35 cellular contexts compared by ENCODE assay signal in genomic region chr12:122346054-122346453, GRCh38.
A peak's percentile ranks its signal among the peaks of the same experiment; 100 is the strongest.
DNase-seq lines count a peak whose midpoint lies in the region; ATAC-seq, FAIRE-seq and TF ChIP-seq lines count a peak whose summit lies in the region.
"Had no signal": no experiment of that assay in that cellular context is flagged by ENCODE, and none has a peak within 500 bp of the region (broad histone marks: within the 10 kb centered on the region; RNA-seq: fewer than 3 reads in every experiment).

No MANE protein-coding gene starts in this region.

- CTCF ChIA-PET in activated CD8-positive, alpha-beta memory T cell treated with anti-CD3 and anti-CD28 coated beads, Interleukin-2, amount 10 ng/mL, durations not matched to agents 7 days and 5 days (lab: Charles Lee): interaction anchor here (0.6 kb wide), 1 partner anchor 10 kb away, joined by 3 read pairs; no protein-coding TSS in a partner anchor
- CTCF ChIA-PET in HepG2 (lab: Yijun Ruan, JAX; ENCODE audit: low intra/inter-chr PET ratio, low total read pairs) (no interaction called here), K562 (lab: Yijun Ruan, JAX; ENCODE audit: low intra/inter-chr PET ratio) (no interaction called here)

- H2AFZ ChIP-seq in HepG2 (ENCODE audit: low read length): no peak overlapping the region
- no peak overlapping the region for H2AFZ ChIP-seq in K562 (ENCODE audit: low read depth, low read length)

- H3K36me3 ChIP-seq in HepG2 (replicated peaks in 1 of 2; ENCODE audit: control insufficient read depth in 1 of 2, insufficient read depth in 2 of 2, low read length in 2 of 2) (peaks cover 0 to 20% of the 10 kb centered on the region in 2 experiments; a peak in 2 of 5 replicates), right lobe of liver (peaks cover 0 to 11% (median 4%) of the 10 kb centered on the region in 4 donors), K562 (ENCODE audit: control insufficient read depth, insufficient read depth, low read length) (peaks cover 12% of the 10 kb centered on the region; the same call in 2 of the 3 replicates)
- H3K36me3 ChIP-seq: BE2C had no signal

- no peak for FAIRE-seq in HepG2 (lab: Jason Lieb, UNC)
- no peak for FAIRE-seq in K562 (lab: Jason Lieb, UNC)
- FAIRE-seq: A204.1, A549, D721Med had no signal

- no peaks in the 10 kb centered on the region for H3K9me1 ChIP-seq in K562 (ENCODE audit: control insufficient read depth, insufficient read depth, low read length)

- no peak overlapping the region for H3K9ac ChIP-seq in HepG2 (ENCODE audit: insufficient read depth, low read depth, low read length)
- H3K9ac ChIP-seq in K562 (ENCODE audit: insufficient read depth in 1 of 2, low read depth in 2 of 2, low read length in 2 of 2): no peak overlapping the region
- H3K9ac ChIP-seq: BLaER1; BLaER1 treated with 17β-estradiol and CSF1 and Interleukin-3, amounts not matched to agents 10 nM and 100 nM had no signal

- no TSS peak for BruUV-seq in HepG2 (replicated peaks; lab: Mats Ljungman, UMichigan)
- BruUV-seq in K562 (replicated peaks; lab: Mats Ljungman, UMichigan): no TSS peak

- H3K27ac ChIP-seq in HepG2 (ENCODE audit: extremely low read length, insufficient read depth, low read length) (no peak overlapping the region), right lobe of liver (no peak overlapping the region), K562 (ENCODE audit: extremely low read depth, low read depth, low read length) (no peak overlapping the region)
- H3K27ac ChIP-seq: 22Rv1; A549; BLaER1; BLaER1 treated with 17β-estradiol and CSF1 and Interleukin-3, amounts not matched to agents 10 nM and 100 nM; C4-2B had no signal

- H3K27me3 ChIP-seq in HepG2 (ENCODE audit: control insufficient read depth in 1 of 2, insufficient read depth in 2 of 2, low read length in 2 of 2) (no peaks in the 10 kb centered on the region), right lobe of liver (no peaks in the 10 kb centered on the region), K562 (ENCODE audit: control insufficient read depth in 2 of 2, insufficient read depth in 2 of 2, low read length in 2 of 2) (no peaks in the 10 kb centered on the region)
- H3K27me3 ChIP-seq: BE2C; BLaER1; BLaER1 treated with 17β-estradiol and CSF1 and Interleukin-3, amounts not matched to agents 10 nM and 100 nM had no signal

- H3K27ac Mint-ChIP-seq in activated CD8-positive, alpha-beta memory T cell treated with anti-CD3 and anti-CD28 coated beads, Interleukin-2, amount 10 ng/mL, durations not matched to agents 7 days and 5 days: peak overlapping the region; percentile 10
- H3K27ac Mint-ChIP-seq: B cell; CD14-positive monocyte; CD4-positive, alpha-beta T cell; CD8-positive, alpha-beta T cell had no signal

- TF ChIP-seq CTCF in HepG2 (CRISPR knock-in tag; IDR thresholded peaks at IDR 0.05): no peak
- no peak for TF ChIP-seq CTCF in right lobe of liver (IDR thresholded peaks at IDR 0.05)
- TF ChIP-seq CTCF in K562 (IDR thresholded peaks at IDR 0.05 in 2 of 3, conservative IDR thresholded peaks at IDR 0.05 in 1 of 3; ENCODE audit: insufficient read depth in 2 of 3, low read depth in 1 of 3, low read length in 3 of 3): no peak

- H4K20me1 ChIP-seq in HepG2 (ENCODE audit: insufficient read depth, low read length) (no peaks in the 10 kb centered on the region), K562 (replicated peaks; ENCODE audit: control insufficient read depth, insufficient read depth, low read length) (no peaks in the 10 kb centered on the region)
- H4K20me1 ChIP-seq: BLaER1; BLaER1 treated with 17β-estradiol and CSF1 and Interleukin-3, amounts not matched to agents 10 nM and 100 nM had no signal

- H3K4me1 Mint-ChIP-seq in activated CD8-positive, alpha-beta memory T cell treated with anti-CD3 and anti-CD28 coated beads, Interleukin-2, amount 10 ng/mL, durations not matched to agents 7 days and 5 days: no peaks in the 10 kb centered on the region
- H3K4me1 Mint-ChIP-seq: B cell; CD14-positive monocyte; CD4-positive, alpha-beta memory T cell; CD4-positive, CD25-positive, alpha-beta regulatory T cell; CD8-positive, alpha-beta memory T cell had no signal

- H3K4me2 ChIP-seq in HepG2 (ENCODE audit: low read depth, low read length) (no peak overlapping the region), K562 (ENCODE audit: insufficient read depth, low read length) (no peak overlapping the region)
- H3K4me2 ChIP-seq: A549; BLaER1; BLaER1 treated with 17β-estradiol and CSF1 and Interleukin-3, amounts not matched to agents 10 nM and 100 nM had no signal

- H3K9me3 Mint-ChIP-seq in activated CD8-positive, alpha-beta memory T cell treated with anti-CD3 and anti-CD28 coated beads, Interleukin-2, amount 10 ng/mL, durations not matched to agents 7 days and 5 days (ENCODE audit: low read depth): no peaks in the 10 kb centered on the region
- H3K9me3 Mint-ChIP-seq: CD14-positive monocyte; CD4-positive, alpha-beta memory T cell; CD4-positive, alpha-beta T cell; CD4-positive, CD25-positive, alpha-beta regulatory T cell; CD8-positive, alpha-beta memory T cell; CD8-positive, alpha-beta T cell had no signal

- H3K27me3 Mint-ChIP-seq in activated CD8-positive, alpha-beta memory T cell treated with anti-CD3 and anti-CD28 coated beads, Interleukin-2, amount 10 ng/mL, durations not matched to agents 7 days and 5 days: no peaks in the 10 kb centered on the region
- H3K27me3 Mint-ChIP-seq: B cell; CD4-positive, alpha-beta memory T cell; CD4-positive, alpha-beta T cell; CD4-positive, CD25-positive, alpha-beta regulatory T cell; CD8-positive, alpha-beta memory T cell had no signal

- H3K9me3 ChIP-seq in HepG2 (ENCODE audit: low read length) (no peaks in the 10 kb centered on the region), right lobe of liver (no peaks in the 10 kb centered on the region), K562 (replicated peaks; ENCODE audit: control insufficient read depth, insufficient read depth, low read depth, low read length) (no peaks in the 10 kb centered on the region)
- H3K9me3 ChIP-seq: A549; BE2C; BLaER1; BLaER1 treated with 17β-estradiol and CSF1 and Interleukin-3, amounts not matched to agents 10 nM and 100 nM; Caco-2 had no signal

- POLR2A ChIA-PET in HepG2 (lab: Yijun Ruan, JAX): no interaction called here
- POLR2A ChIA-PET in K562 (lab: Yijun Ruan, JAX): interaction anchor here (0.7 to 1.5 kb wide), 2 partner anchors 9 to 12 kb away, joined by 6 to 7 read pairs; no protein-coding TSS in a partner anchor

- H3K4me3 Mint-ChIP-seq in activated CD8-positive, alpha-beta memory T cell treated with anti-CD3 and anti-CD28 coated beads, Interleukin-2, amount 10 ng/mL, durations not matched to agents 7 days and 5 days: no peak overlapping the region
- H3K4me3 Mint-ChIP-seq: B cell; CD14-positive monocyte; CD4-positive, alpha-beta memory T cell; CD4-positive, alpha-beta T cell; CD4-positive, CD25-positive, alpha-beta regulatory T cell; CD8-positive, alpha-beta memory T cell; CD8-positive, alpha-beta T cell had no signal

- H3K36me3 Mint-ChIP-seq in activated CD8-positive, alpha-beta memory T cell treated with anti-CD3 and anti-CD28 coated beads, Interleukin-2, amount 10 ng/mL, durations not matched to agents 7 days and 5 days: peaks cover 11% of the 10 kb centered on the region

- H3K4me3 ChIP-seq in HepG2 (replicated peaks in 1 of 3; ENCODE audit: insufficient read depth in 1 of 3, low read depth in 2 of 3, low read length in 3 of 3): no peak overlapping the region
- H3K4me3 ChIP-seq in right lobe of liver: no peak overlapping the region
- no peak overlapping the region for H3K4me3 ChIP-seq in K562
- H3K4me3 ChIP-seq: A549; BLaER1; BLaER1 treated with 17β-estradiol and CSF1 and Interleukin-3, amounts not matched to agents 10 nM and 100 nM had no signal

- TF ChIP-seq EP300 in HepG2 (IDR thresholded peaks at IDR 0.05; ENCODE audit: low read depth in 2 of 2, low read length in 2 of 2) (no peak), HepG2 (CRISPR knock-in tag; IDR thresholded peaks at IDR 0.05; ENCODE audit: borderline replicate concordance) (no peak), K562 (IDR thresholded peaks at IDR 0.05; ENCODE audit: low read length) (no peak)

- no peaks in the 10 kb centered on the region for H3K79me2 ChIP-seq in HepG2 (ENCODE audit: insufficient read depth, low read length)
- no peaks in the 10 kb centered on the region for H3K79me2 ChIP-seq in K562 (ENCODE audit: control insufficient read depth, insufficient read depth, low read length)

- TF ChIP-seq RAD21 in HepG2 (CRISPR knock-in tag; IDR thresholded peaks at IDR 0.05) (no peak), K562 (CRISPR knock-in tag; conservative IDR thresholded peaks at IDR 0.05 in 1 of 2, IDR thresholded peaks at IDR 0.05 in 1 of 2) (no peak)

- DNase-seq in activated CD8-positive, alpha-beta memory T cell treated with anti-CD3 and anti-CD28 coated beads, Interleukin-2, amount 10 ng/mL, durations not matched to agents 7 days and 5 days: no peak
- no peak for DNase-seq in activated CD8-positive, alpha-beta memory T cell treated with anti-CD3 and anti-CD28 coated beads, Interleukin-2, amount 50 U/mL, for 4 hours
- DNase-seq in HepG2 (ENCODE audit: low spot score) (no peak), right lobe of liver (no peak), K562 (ENCODE audit: extremely low read depth in 1 of 4, low spot score in 3 of 4) (no peak), A172 (ENCODE audit: low spot score) (no peak)
- DNase-seq: 8988T; ACHN; AML-193; BE2C; C1 segment of cervical spinal cord; Caco-2; Calu3; CD4-positive, alpha-beta memory T cell; CD4-positive, alpha-beta T cell; CD4-positive, CD25-positive, alpha-beta regulatory T cell; CD8-positive, alpha-beta memory T cell; CD8-positive, alpha-beta T cell; COR-L47; DMS 273 treated with DMSO at 0.1 percent for 48 hours; DMS153; DMS53; DMS79; DMS79 treated with DMSO at 0.1 percent for 48 hours; DND-41; EL had no signal

- intact Hi-C loops in HepG2 (cut with micrococcal nuclease; ENCODE audit: unreplicated experiment): no loop called here
- intact Hi-C loops in right lobe of liver (cut with DNase I): no loop called here
- intact Hi-C loops in K562 (cut with micrococcal nuclease): no loop called here

- no peak for ATAC-seq in activated CD8-positive, alpha-beta memory T cell treated with anti-CD3 and anti-CD28 coated beads, Interleukin-2, amount 10 ng/mL, durations not matched to agents 7 days and 5 days
- ATAC-seq in HepG2 (no peak), right lobe of liver (no peak), K562 (no peak)
- ATAC-seq: A549; CD8-positive, alpha-beta T cell had no signal

- H3K4me1 ChIP-seq in HepG2 (ENCODE audit: insufficient read depth, low read length) (peaks cover 20% of the 10 kb centered on the region), right lobe of liver (peaks cover 0 to 25% (median 11%) of the 10 kb centered on the region in 4 donors), K562 (replicated peaks in 1 of 2; ENCODE audit: control insufficient read depth in 2 of 2, insufficient read depth in 2 of 2, low read length in 2 of 2) (peaks cover 3 to 10% of the 10 kb centered on the region in 2 experiments; a peak in 2 of 5 replicates)
- H3K4me1 ChIP-seq: A549; BLaER1; BLaER1 treated with 17β-estradiol and CSF1 and Interleukin-3, amounts not matched to agents 10 nM and 100 nM had no signal

- WGBS in HepG2 (ENCODE audit: low lambda C conversion rate): 100% methylated on average over 5 of the region's 5 CpGs
- 90% methylated on average over 5 of the region's 5 CpGs for WGBS in right lobe of liver (ENCODE audit: insufficient coverage, low coverage, low lambda C conversion rate, missing lambda C conversion rate)
- WGBS in K562 (ENCODE audit: insufficient coverage, low coverage, missing lambda C conversion rate): 96% methylated on average over 5 of the region's 5 CpGs

- no peak for TF ChIP-seq POLR2A in HepG2 (IDR thresholded peaks at IDR 0.05; ENCODE audit: insufficient read depth in 1 of 2, low read depth in 2 of 2, low read length in 2 of 2)
- no peak for TF ChIP-seq POLR2A in right lobe of liver (IDR thresholded peaks at IDR 0.05)
- TF ChIP-seq POLR2A in K562 (conservative IDR thresholded peaks at IDR 0.05): no peak

- in situ Hi-C loops in HepG2 (cut with HindIII; ENCODE audit: extremely low pct_ligation_motif_present, low pct_unique_long_range_greater_than_20kb) (no loop called here), K562 (cut with MboI) (no loop called here)
